ENCODE assay signal across 12 cellular contexts in the genomic region with DNA sequence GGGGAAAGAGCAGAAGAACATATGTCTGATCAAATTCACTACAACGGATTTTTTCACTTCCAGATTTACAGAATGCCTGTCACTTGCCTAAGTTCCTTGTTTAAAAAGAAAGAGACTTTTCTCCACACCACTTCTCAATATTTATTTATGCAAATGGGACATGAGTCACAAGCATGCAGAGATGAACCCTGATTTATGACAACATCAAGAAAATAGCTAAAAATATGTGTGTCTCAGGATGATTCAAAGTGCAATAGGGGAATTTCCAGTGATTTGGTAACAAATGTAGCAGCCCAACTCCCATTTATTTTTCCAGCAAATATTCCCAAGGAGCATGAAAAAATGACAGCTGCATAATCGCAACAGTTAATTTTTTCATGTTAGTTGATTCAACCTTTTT.
DNase-seq lines count a peak whose midpoint lies in the region; ATAC-seq and TF ChIP-seq lines count a peak whose summit lies in the region.
"Had no signal": no experiment of that assay in that cellular context is flagged by ENCODE, and none has a peak within 500 bp of the region (broad histone marks: within the 10 kb centered on the region; RNA-seq: fewer than 3 reads in every experiment).

No MANE protein-coding gene starts in this region.

- no peak for TF ChIP-seq CTCF in fibroblast of lung (conservative IDR thresholded peaks at IDR 0.05 in 1 of 2, IDR thresholded peaks at IDR 0.05 in 1 of 2; ENCODE audit: low read depth in 1 of 2, low read length in 2 of 2)
- TF ChIP-seq CTCF in activated CD8-positive, alpha-beta T cell treated with anti-CD3 and anti-CD28 coated beads for 36 hours (IDR thresholded peaks at IDR 0.05): no peak

- no peak for TF ChIP-seq POLR2A in GM18505 (IDR thresholded peaks at IDR 0.05; ENCODE audit: borderline replicate concordance, extremely low read depth, insufficient read depth, insufficient read length)

- H3K9me3 ChIP-seq in fibroblast of lung (ENCODE audit: control insufficient read depth, insufficient read depth, low read depth, low read length): no peaks in the 10 kb centered on the region
- H3K9me3 ChIP-seq: HAP-1, prostate gland had no signal

- peaks cover 9% of the 10 kb centered on the region for H3K4me1 ChIP-seq in fibroblast of lung (ENCODE audit: control insufficient read depth, extremely low read depth, insufficient read depth, low read length)
- H3K4me1 ChIP-seq: HAP-1, prostate gland had no signal

- H3K79me2 ChIP-seq in fibroblast of lung (ENCODE audit: control insufficient read depth, insufficient read depth, low read length): no peaks in the 10 kb centered on the region

- H3K4me1 Mint-ChIP-seq in activated CD8-positive, alpha-beta T cell treated with anti-CD3 and anti-CD28 coated beads for 36 hours (ENCODE audit: low read depth): no peaks in the 10 kb centered on the region

- H4K20me1 ChIP-seq in fibroblast of lung (ENCODE audit: control insufficient read depth, extremely low read depth, insufficient read depth, low read length): no peaks in the 10 kb centered on the region

- DNase-seq in RKO (ENCODE audit: low spot score) (peak; percentile 25), fibroblast of lung (ENCODE audit: low read depth in 2 of 2) (peak; percentile 80 to 90), renal cortical epithelial cell (ENCODE audit: low read depth) (peak; percentile 89), foreskin melanocyte (no peak)
- DNase-seq in activated CD8-positive, alpha-beta T cell treated with anti-CD3 and anti-CD28 coated beads for 36 hours: no peak
- no peak for DNase-seq in stimulated activated CD4-positive, alpha-beta T cell treated with anti-CD3 and anti-CD28 coated beads, Interleukin-12 subunit alpha, Interleukin-12 subunit beta, amount 100 ng/mL, for 4 hours
- DNase-seq: activated effector memory CD4-positive, alpha-beta T cell treated with Interleukin-2 at 50 U/mL for 16 hours; NCI-H1417 had no signal

- H3K4me3 ChIP-seq in fibroblast of lung (replicated peaks in 1 of 4; ENCODE audit: control extremely low read depth in 1 of 4, insufficient read depth in 1 of 4, low read depth in 3 of 4, low read length in 4 of 4): no peak overlapping the region
- H3K4me3 ChIP-seq: HAP-1, prostate gland had no signal

- no peak overlapping the region for H3K27ac ChIP-seq in fibroblast of lung (ENCODE audit: insufficient read depth, low read length)
- H3K27ac ChIP-seq: prostate gland had no signal

- H3K27me3 Mint-ChIP-seq in activated CD8-positive, alpha-beta T cell treated with anti-CD3 and anti-CD28 coated beads for 36 hours: no peaks in the 10 kb centered on the region

- no peaks in the 10 kb centered on the region for H3K36me3 ChIP-seq in fibroblast of lung (ENCODE audit: control insufficient read depth, insufficient read depth, low read length)
- H3K36me3 ChIP-seq: HAP-1, prostate gland had no signal

- H3K4me3 Mint-ChIP-seq in activated CD8-positive, alpha-beta T cell treated with anti-CD3 and anti-CD28 coated beads for 36 hours: no peak overlapping the region

- H3K9me3 Mint-ChIP-seq in activated CD8-positive, alpha-beta T cell treated with anti-CD3 and anti-CD28 coated beads for 36 hours: peaks cover 11% of the 10 kb centered on the region

- no peak overlapping the region for H3K27ac Mint-ChIP-seq in activated CD8-positive, alpha-beta T cell treated with anti-CD3 and anti-CD28 coated beads for 36 hours

- peak; percentile 70 for ATAC-seq in GM18867 (IDR thresholded peaks at IDR 0.05; ENCODE audit: unreplicated experiment)
- ATAC-seq in GM18505 (IDR thresholded peaks at IDR 0.05; ENCODE audit: unreplicated experiment): no peak
- ATAC-seq in activated CD8-positive, alpha-beta T cell treated with anti-CD3 and anti-CD28 coated beads for 36 hours: no peak

- H3K4me2 ChIP-seq in fibroblast of lung (ENCODE audit: extremely low read depth, insufficient read depth, low read length): peak overlapping the region; percentile 20

- CTCF ChIA-PET in activated CD8-positive, alpha-beta T cell treated with anti-CD3 and anti-CD28 coated beads for 36 hours (lab: Charles Lee): no interaction called here

- intact Hi-C loops in activated CD8-positive, alpha-beta T cell treated with anti-CD3 and anti-CD28 coated beads for 36 hours (cut with micrococcal nuclease): no loop called here

- H3K9ac ChIP-seq in fibroblast of lung (ENCODE audit: insufficient read depth, low read length): no peak overlapping the region

- H3K27me3 ChIP-seq in fibroblast of lung (ENCODE audit: control insufficient read depth, insufficient read depth, low read length): no peaks in the 10 kb centered on the region

- H3K36me3 Mint-ChIP-seq in activated CD8-positive, alpha-beta T cell treated with anti-CD3 and anti-CD28 coated beads for 36 hours (ENCODE audit: low read depth): no peaks in the 10 kb centered on the region

- no peak overlapping the region for H2AFZ ChIP-seq in fibroblast of lung (ENCODE audit: low read length)

- POLR2A ChIA-PET in activated CD8-positive, alpha-beta T cell treated with anti-CD3 and anti-CD28 coated beads for 36 hours (lab: Charles Lee): no interaction called here

Comparison
In these comparisons a context has a peak if more than half of its experiments do, and no peak if none do; other contexts are left out.
1. DNase-seq: peak in RKO (single experiment), fibroblast of lung (2 of 2) and renal cortical epithelial cell (single experiment); none in activated CD8-positive, alpha-beta T cell treated with anti-CD3 and anti-CD28 coated beads for 36 hours (single experiment), stimulated activated CD4-positive, alpha-beta T cell treated with anti-CD3 and anti-CD28 coated beads, Interleukin-12 subunit alpha, Interleukin-12 subunit beta, amount 100 ng/mL, for 4 hours (single experiment) and foreskin melanocyte (single experiment).